In genomic region chr2:119679846-119680245, GRCh38 we compare ENCODE assay signal across 8 cellular contexts. TPM values are rescaled to one million over a fixed set of nuclear protein-coding genes. Genes with fewer than 3 reads are reported as not detected.
DNase-seq lines count a peak whose midpoint lies in the region; TF ChIP-seq lines count a peak whose summit lies in the region.

No MANE protein-coding gene starts in this region.

- intact Hi-C loops in CD14-positive monocyte (cut with micrococcal nuclease): no loop called here

- H3K27me3 ChIP-seq in effector memory CD4-positive, alpha-beta T cell (replicated peaks; ENCODE audit: control insufficient read depth, insufficient read depth, low read length, poor library complexity, severe bottlenecking): no peaks in the 10 kb centered on the region

- TF ChIP-seq CTCF in CD14-positive monocyte (IDR thresholded peaks at IDR 0.05): no peak
- TF ChIP-seq CTCF in neural crest cell (conservative IDR thresholded peaks at IDR 0.05): no peak

- H3K27ac Mint-ChIP-seq in CD14-positive monocyte (no peak overlapping the region), neural crest cell (ENCODE audit: unreplicated experiment) (no peak overlapping the region)

- no peak overlapping the region for H3K27ac ChIP-seq in effector memory CD4-positive, alpha-beta T cell (ENCODE audit: insufficient read depth, low read length, poor library complexity, severe bottlenecking)

- H3K9me3 Mint-ChIP-seq in CD14-positive monocyte: peaks cover 0 to 3% (median 0%) of the 10 kb centered on the region in 7 donors
- no peaks in the 10 kb centered on the region for H3K9me3 Mint-ChIP-seq in neural crest cell

- H3K4me3 ChIP-seq in effector memory CD4-positive, alpha-beta T cell (ENCODE audit: insufficient read depth, low read depth, low read length, poor library complexity, severe bottlenecking): peak overlapping the region; percentile 79

- DNase-seq in CD14-positive monocyte (ENCODE audit: low spot score) (no peak), NCI-H524 (lab: John Stamatoyannopoulos, UW) (peak; percentile 44 to 77), neural crest cell (ENCODE audit: low read depth, low spot score) (no peak), DMS114 treated with DMSO at 0.1 percent for 48 hours (lab: John Stamatoyannopoulos, UW; ENCODE audit: unreplicated experiment) (no peak), NCI-H1105 treated with DMSO at 0.1 percent for 48 hours (lab: John Stamatoyannopoulos, UW) (no peak), SW480 (ENCODE audit: low spot score) (no peak), NCI-H69 (lab: John Stamatoyannopoulos, UW) (no peak)
- DNase-seq in effector memory CD4-positive, alpha-beta T cell: no peak

- H3K36me3 ChIP-seq in effector memory CD4-positive, alpha-beta T cell (ENCODE audit: control insufficient read depth, insufficient read depth, low read length): no peaks in the 10 kb centered on the region

- H3K36me3 Mint-ChIP-seq in CD14-positive monocyte: peaks cover 6% of the 10 kb centered on the region in 2 donors
- H3K36me3 Mint-ChIP-seq in neural crest cell (ENCODE audit: low read depth): peaks cover 6% of the 10 kb centered on the region

- H3K4me3 Mint-ChIP-seq in CD14-positive monocyte (peak overlapping the region; percentile 82 to 93), neural crest cell (peak overlapping the region; percentile 90)

- H3K27me3 Mint-ChIP-seq in CD14-positive monocyte (ENCODE audit: low read depth in 3 of 3) (peaks cover 2 to 5% (median 3%) of the 10 kb centered on the region in 3 donors), neural crest cell (ENCODE audit: low read depth) (peaks cover 2% of the 10 kb centered on the region)

- H3K4me1 Mint-ChIP-seq in CD14-positive monocyte (peaks cover 12% of the 10 kb centered on the region), neural crest cell (peaks cover 49% of the 10 kb centered on the region)

- peaks cover 22% of the 10 kb centered on the region for H3K4me1 ChIP-seq in effector memory CD4-positive, alpha-beta T cell (ENCODE audit: control insufficient read depth, insufficient read depth, low read length, poor library complexity, severe bottlenecking)

- no peaks in the 10 kb centered on the region for H3K9me3 ChIP-seq in effector memory CD4-positive, alpha-beta T cell (ENCODE audit: control insufficient read depth, low read length)

RNA-seq across cellular contexts. Expression of gene TMEM177, which starts 0.8 kb away (rescaled TPM):
- polyA plus RNA-seq in CD14-positive monocyte: 1 to 10 TPM in 1 of 2 donors, under 1 TPM in 1; 0.73 to 1.2 TPM
- 27.7 and 30.9 TPM in 2 replicates for total RNA-seq in neural crest cell

Comparison
In these comparisons a context has a peak if more than half of its experiments do, and no peak if none do; other contexts are left out.
1. DNase-seq: peak in NCI-H524 (2 of 2); none in CD14-positive monocyte (single experiment), effector memory CD4-positive, alpha-beta T cell (0 of 3), neural crest cell (single experiment), DMS114 treated with DMSO at 0.1 percent for 48 hours (single experiment), NCI-H1105 treated with DMSO at 0.1 percent for 48 hours (single experiment), SW480 (single experiment) and NCI-H69 (single experiment).